In the genomic region with DNA sequence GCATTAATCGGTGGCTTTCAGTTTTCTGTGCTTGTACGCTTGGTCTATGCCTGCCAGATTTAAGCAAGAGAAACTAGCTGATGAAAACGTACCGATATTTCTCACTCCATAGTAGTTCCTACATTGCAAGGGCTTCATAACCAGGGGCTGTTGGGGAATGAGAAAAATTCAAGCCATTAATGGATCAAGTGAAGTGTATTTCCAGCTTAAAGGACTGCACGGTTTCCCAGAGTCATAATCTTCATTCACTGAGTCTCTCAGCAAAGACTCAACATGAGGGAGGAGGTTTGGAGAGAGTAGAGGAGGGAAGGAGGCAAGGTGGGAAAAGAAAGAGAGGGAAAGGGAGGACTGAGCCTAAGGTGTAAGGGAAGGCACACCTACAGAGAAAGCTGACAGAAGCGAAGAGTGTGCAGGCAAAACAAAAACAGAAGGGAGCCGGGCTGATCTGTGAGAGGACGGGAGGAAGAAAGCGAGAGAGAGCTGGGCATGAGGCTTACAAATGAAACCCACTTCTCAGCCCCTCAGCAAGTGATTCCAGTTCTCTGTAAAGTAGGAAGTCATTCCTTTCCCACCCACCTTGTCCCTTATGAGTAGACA, we compare ENCODE assay signal across 1 cellular context.
TF ChIP-seq lines count a peak whose summit lies in the region.

No MANE protein-coding gene starts in this region.

TF ChIP-seq in WTC11, 78 proteins besides CTCF, POLR2A, EP300 and RAD21 (continued from another document):
- TF ChIP-seq, protein P1, sequence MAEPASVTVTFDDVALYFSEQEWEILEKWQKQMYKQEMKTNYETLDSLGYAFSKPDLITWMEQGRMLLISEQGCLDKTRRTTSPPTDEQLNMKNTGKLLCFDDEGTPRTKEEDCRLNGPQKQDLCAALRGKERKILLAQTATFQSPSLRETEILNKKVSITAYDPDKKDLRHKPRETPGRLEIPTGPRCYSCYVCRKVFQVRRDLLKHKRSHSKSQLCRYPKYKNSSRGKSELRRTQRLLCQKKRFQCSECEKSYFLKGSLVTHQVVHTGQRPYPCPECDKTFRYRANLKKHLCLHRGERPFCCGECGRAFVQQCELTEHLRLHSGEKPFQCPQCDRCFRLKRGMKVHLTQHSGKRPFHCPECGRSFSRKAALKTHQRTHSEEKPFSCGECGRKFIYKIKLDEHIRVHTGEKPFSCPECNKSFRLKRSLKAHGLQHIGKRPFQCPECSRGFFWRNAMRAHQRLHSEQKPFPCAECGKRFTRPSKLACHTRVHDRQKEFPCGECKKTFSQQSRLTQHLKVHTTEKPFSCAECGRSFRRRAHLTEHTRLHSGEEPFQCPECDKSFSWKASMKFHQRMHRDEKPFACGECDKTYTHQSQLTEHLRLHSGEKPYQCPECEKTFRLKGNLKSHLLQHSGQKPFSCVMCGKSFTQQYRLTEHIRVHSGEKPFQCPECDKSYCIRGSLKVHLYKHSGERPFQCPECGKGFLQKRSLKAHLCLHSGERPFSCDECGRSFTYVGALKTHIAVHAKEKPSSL (CRISPR knock-in tag; conservative IDR thresholded peaks at IDR 0.05), result no peak
- TF ChIP-seq, protein P2, sequence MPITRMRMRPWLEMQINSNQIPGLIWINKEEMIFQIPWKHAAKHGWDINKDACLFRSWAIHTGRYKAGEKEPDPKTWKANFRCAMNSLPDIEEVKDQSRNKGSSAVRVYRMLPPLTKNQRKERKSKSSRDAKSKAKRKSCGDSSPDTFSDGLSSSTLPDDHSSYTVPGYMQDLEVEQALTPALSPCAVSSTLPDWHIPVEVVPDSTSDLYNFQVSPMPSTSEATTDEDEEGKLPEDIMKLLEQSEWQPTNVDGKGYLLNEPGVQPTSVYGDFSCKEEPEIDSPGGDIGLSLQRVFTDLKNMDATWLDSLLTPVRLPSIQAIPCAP (CRISPR knock-in tag; IDR thresholded peaks at IDR 0.05), result no peak
- no peak for TF ChIP-seq HMGA2 (CRISPR knock-in tag; IDR thresholded peaks at IDR 0.05)
